ENCODE assay signal across 23 cellular contexts in genomic region chr1:213977486-213977842, GRCh38. TPM values are rescaled to one million over a fixed set of nuclear protein-coding genes. Genes with fewer than 3 reads are reported as not detected.
DNase-seq lines count a peak whose midpoint lies in the region; ATAC-seq and TF ChIP-seq lines count a peak whose summit lies in the region.
"Had no signal": no experiment of that assay in that cellular context is flagged by ENCODE, and none has a peak within 500 bp of the region (broad histone marks: within the 10 kb centered on the region; RNA-seq: fewer than 3 reads in every experiment).

No MANE protein-coding gene starts in this region.

- TF ChIP-seq EP300 in stomach (IDR thresholded peaks at IDR 0.05): no peak

- DNase-seq in activated naive CD4-positive, alpha-beta T cell (lab: John Stamatoyannopoulos, UW): no peak
- DNase-seq in astrocyte of the spinal cord (ENCODE audit: low read depth, low spot score): peak; percentile 39
- DNase-seq in iris pigment epithelial cell (ENCODE audit: low read depth): peak; percentile 4
- peak; percentile 40 for DNase-seq in stomach
- DNase-seq in putamen (ENCODE audit: low spot score): no peak
- DNase-seq in GDM1 (lab: John Stamatoyannopoulos, UW): no peak
- DNase-seq: activated CD4-positive, alpha-beta T cell treated with anti-CD3 and anti-CD28 coated beads, Interleukin-2, amount 10 ng/mL, durations not matched to agents 7 days and 5 days; activated naive CD8-positive, alpha-beta T cell treated with anti-CD3 and anti-CD28 coated beads, Interleukin-2, amount 50 U/mL, for 24 hours; BE2C; COR-L47; head of caudate nucleus; IMR-90; NCI-H1105; NCI-H2029; occipital lobe; Peyer's patch; T-helper 17 cell; upper lobe of left lung had no signal

- H3K4me3 ChIP-seq in astrocyte of the spinal cord (ENCODE audit: low read depth, low read length) (no peak overlapping the region), stomach (no peak overlapping the region)
- H3K4me3 ChIP-seq: A549, Peyer's patch, upper lobe of left lung had no signal

- no peaks in the 10 kb centered on the region for H3K36me3 ChIP-seq in stomach
- H3K36me3 ChIP-seq: BE2C, Peyer's patch, upper lobe of left lung had no signal

- intact Hi-C loops in stomach (cut with DNase I; ENCODE audit: low total_unique reads): no loop called here

- no peak overlapping the region for H3K4me3 Mint-ChIP-seq in activated naive CD4-positive, alpha-beta T cell treated with anti-CD3 and anti-CD28 coated beads, Interleukin-2, amount 50 U/mL, for 24 hours
- H3K4me3 Mint-ChIP-seq: activated CD4-positive, alpha-beta T cell treated with anti-CD3 and anti-CD28 coated beads, Interleukin-2, amount 10 ng/mL, durations not matched to agents 7 days and 5 days; activated naive CD8-positive, alpha-beta T cell treated with anti-CD3 and anti-CD28 coated beads, Interleukin-2, amount 50 U/mL, for 24 hours; activated T-helper 17 cell treated with anti-CD3 and anti-CD28 coated beads, Interleukin-2, amount 50 U/mL, for 72 hours; T-helper 17 cell had no signal

- TF ChIP-seq CTCF in astrocyte of the spinal cord (IDR thresholded peaks at IDR 0.05; ENCODE audit: low read depth, low read length) (no peak), stomach (IDR thresholded peaks at IDR 0.05) (no peak)

- peaks cover 27% of the 10 kb centered on the region for H3K4me1 Mint-ChIP-seq in activated naive CD4-positive, alpha-beta T cell treated with anti-CD3 and anti-CD28 coated beads, Interleukin-2, amount 50 U/mL, for 24 hours
- H3K4me1 Mint-ChIP-seq: activated T-helper 17 cell treated with anti-CD3 and anti-CD28 coated beads, Interleukin-2, amount 50 U/mL, for 72 hours; T-helper 17 cell had no signal

- TF ChIP-seq POLR2A in stomach (IDR thresholded peaks at IDR 0.05): no peak

- H3K27me3 ChIP-seq in stomach: peaks cover under 1 to 59% (median 37%) of the 10 kb centered on the region in 3 donors
- H3K27me3 ChIP-seq: BE2C had no signal

- H3K9me3 Mint-ChIP-seq in activated naive CD4-positive, alpha-beta T cell treated with anti-CD3 and anti-CD28 coated beads, Interleukin-2, amount 50 U/mL, for 24 hours: peaks cover 4% of the 10 kb centered on the region
- H3K9me3 Mint-ChIP-seq: activated CD4-positive, alpha-beta T cell treated with anti-CD3 and anti-CD28 coated beads, Interleukin-2, amount 10 ng/mL, durations not matched to agents 7 days and 5 days; activated naive CD8-positive, alpha-beta T cell treated with anti-CD3 and anti-CD28 coated beads, Interleukin-2, amount 50 U/mL, for 24 hours had no signal

- in situ Hi-C loops in astrocyte of the spinal cord (cut with HindIII; ENCODE audit: low sequenced_read_pairs): no loop called here

- no peak for ATAC-seq in HG02981 (IDR thresholded peaks at IDR 0.05; ENCODE audit: unreplicated experiment)
- ATAC-seq: activated naive CD8-positive, alpha-beta T cell treated with anti-CD3 and anti-CD28 coated beads, Interleukin-2, amount 50 U/mL, for 24 hours; activated T-helper 17 cell treated with anti-CD3 and anti-CD28 coated beads, Interleukin-2, amount 50 U/mL, for 72 hours; sciatic nerve; T-helper 17 cell had no signal

- H3K4me1 ChIP-seq in stomach: peaks cover under 1 to 21% (median 11%) of the 10 kb centered on the region in 4 donors

- 18 to 29% (median 26%) methylated on average over 7 of the region's 7 CpGs for WGBS in stomach, 5 donors

- H3K36me3 Mint-ChIP-seq in activated naive CD4-positive, alpha-beta T cell treated with anti-CD3 and anti-CD28 coated beads, Interleukin-2, amount 50 U/mL, for 24 hours: no peaks in the 10 kb centered on the region

- peak overlapping the region; percentile 52 for H3K27ac Mint-ChIP-seq in activated naive CD4-positive, alpha-beta T cell treated with anti-CD3 and anti-CD28 coated beads, Interleukin-2, amount 50 U/mL, for 24 hours
- H3K27ac Mint-ChIP-seq: activated CD4-positive, alpha-beta T cell treated with anti-CD3 and anti-CD28 coated beads, Interleukin-2, amount 10 ng/mL, durations not matched to agents 7 days and 5 days; activated naive CD8-positive, alpha-beta T cell treated with anti-CD3 and anti-CD28 coated beads, Interleukin-2, amount 50 U/mL, for 24 hours; activated T-helper 17 cell treated with anti-CD3 and anti-CD28 coated beads, Interleukin-2, amount 50 U/mL, for 72 hours; T-helper 17 cell had no signal

- H3K27ac ChIP-seq in stomach: no peak overlapping the region
- H3K27ac ChIP-seq: A549, Peyer's patch, upper lobe of left lung had no signal

- no peaks in the 10 kb centered on the region for H3K9me3 ChIP-seq in stomach
- H3K9me3 ChIP-seq: A549, BE2C, Peyer's patch, upper lobe of left lung had no signal

- peaks cover 42% of the 10 kb centered on the region for H3K27me3 Mint-ChIP-seq in activated naive CD4-positive, alpha-beta T cell treated with anti-CD3 and anti-CD28 coated beads, Interleukin-2, amount 50 U/mL, for 24 hours

RNA-seq across cellular contexts. Expression of gene PROX1, which starts 10.3 kb away (rescaled TPM):
- 1 to 10 TPM; 1.2 to 6.1 (median 4.0) TPM for total RNA-seq in stomach
- polyA plus RNA-seq in stomach: 1 to 10 TPM in 1 of 3 donors, under 1 TPM in 2; 0.23 to 1.7 (median 0.87) TPM
- total RNA-seq: T-helper 17 cell had no signal

Comparison
In these comparisons a context has a peak if more than half of its experiments do, and no peak if none do; other contexts are left out.
1. DNase-seq: peak in astrocyte of the spinal cord (single experiment), iris pigment epithelial cell (single experiment) and stomach (single experiment); none in activated naive CD4-positive, alpha-beta T cell (0 of 4), putamen (single experiment) and GDM1 (single experiment).